ENCODE assay signal across 8 cellular contexts in genomic region chr3:30605706-30606300, GRCh38.
A peak's percentile ranks its signal among the peaks of the same experiment; 100 is the strongest.
DNase-seq lines count a peak whose midpoint lies in the region; ATAC-seq lines count a peak whose summit lies in the region.

No MANE protein-coding gene starts in this region.

- H3K27ac ChIP-seq in stomach smooth muscle (ENCODE audit: low read length), result peak overlapping the region; percentile 85

- no peak for ATAC-seq in GM21576 (IDR thresholded peaks at IDR 0.05; ENCODE audit: unreplicated experiment)

- H3K9me3 ChIP-seq in adipocyte (ENCODE audit: control insufficient read depth, low read length) (no peaks in the 10 kb centered on the region), stomach smooth muscle (ENCODE audit: control insufficient read depth in 2 of 2, low read length in 2 of 2) (no peaks in the 10 kb centered on the region)

- DNase-seq in DMS53 (lab: John Stamatoyannopoulos, UW), result peak; percentile 29
- no peak for DNase-seq in DMS53 treated with DMSO at 0.1 percent for 48 hours (lab: John Stamatoyannopoulos, UW; ENCODE audit: unreplicated experiment)
- DNase-seq in adipocyte (ENCODE audit: low read depth), result no peak
- DNase-seq in kidney tubule cell (ENCODE audit: low spot score), result peak; percentile 56
- DNase-seq in stimulated activated naive CD4-positive, alpha-beta T cell (lab: John Stamatoyannopoulos, UW), result no peak
- no peak for DNase-seq in GDM1 (lab: John Stamatoyannopoulos, UW)

- H3K4me3 ChIP-seq in adipocyte (ENCODE audit: low read length) (peak overlapping the region; percentile 97), stomach smooth muscle (ENCODE audit: low read length in 2 of 2) (peak overlapping the region; percentile 87 to 94)

- peaks cover 22% of the 10 kb centered on the region for H3K4me1 ChIP-seq in adipocyte (ENCODE audit: control insufficient read depth, insufficient read depth, low read length)
- peaks cover 3% of the 10 kb centered on the region for H3K4me1 ChIP-seq in stomach smooth muscle (ENCODE audit: control insufficient read depth, insufficient read depth, low read length)

- H3K27me3 ChIP-seq in adipocyte (replicated peaks; ENCODE audit: control insufficient read depth, insufficient read depth, low read length) (no peaks in the 10 kb centered on the region), stomach smooth muscle (ENCODE audit: control insufficient read depth in 1 of 2, insufficient read depth in 2 of 2, low read length in 2 of 2) (no peaks in the 10 kb centered on the region)

- H3K9ac ChIP-seq in adipocyte (ENCODE audit: low read length) (peak overlapping the region; percentile 99), stomach smooth muscle (ENCODE audit: low read length in 2 of 2) (peak overlapping the region; percentile 86 to 87)

- H3K36me3 ChIP-seq in adipocyte (ENCODE audit: control insufficient read depth, insufficient read depth, low read length, severe bottlenecking), result no peaks in the 10 kb centered on the region
- H3K36me3 ChIP-seq in stomach smooth muscle (ENCODE audit: control insufficient read depth in 2 of 2, insufficient read depth in 2 of 2, low read length in 2 of 2), result no peaks in the 10 kb centered on the region

Comparison
In these comparisons a context has a peak if more than half of its experiments do, and no peak if none do; other contexts are left out.
1. DNase-seq: peak in DMS53 (single experiment) and kidney tubule cell (single experiment); none in DMS53 treated with DMSO at 0.1 percent for 48 hours (single experiment), adipocyte (single experiment), stimulated activated naive CD4-positive, alpha-beta T cell (0 of 6) and GDM1 (single experiment).